Comparison of ENCODE assay signal across 1 cellular context in genomic region chr17:32894245-32894644, GRCh38.
TF ChIP-seq lines count a peak whose summit lies in the region.

No MANE protein-coding gene starts in this region.

TF ChIP-seq in HepG2, 621 proteins besides CTCF, POLR2A, EP300 and RAD21:
- no peak for TF ChIP-seq ZBTB34 (CRISPR knock-in tag; IDR thresholded peaks at IDR 0.05)
- no peak for TF ChIP-seq FOXO1 (CRISPR knock-in tag; IDR thresholded peaks at IDR 0.05)
- TF ChIP-seq NCOA1 (CRISPR knock-in tag; IDR thresholded peaks at IDR 0.05) = no peak
- TF ChIP-seq TBX2 (CRISPR knock-in tag; IDR thresholded peaks at IDR 0.05; ENCODE audit: borderline replicate concordance) = no peak
- no peak for TF ChIP-seq TRIM22 (IDR thresholded peaks at IDR 0.05)
- no peak for TF ChIP-seq ARNTL (CRISPR knock-in tag; IDR thresholded peaks at IDR 0.05)
- TF ChIP-seq ZNF496 (CRISPR knock-in tag; IDR thresholded peaks at IDR 0.05; ENCODE audit: insufficient replicate concordance) = no peak
- TF ChIP-seq YY1 (IDR thresholded peaks at IDR 0.05; ENCODE audit: insufficient read depth, insufficient replicate concordance, low read depth, low read length) = no peak
- TF ChIP-seq USF2 (IDR thresholded peaks at IDR 0.05; ENCODE audit: low read depth, low read length) = no peak
- TF ChIP-seq USF2 (CRISPR knock-in tag; IDR thresholded peaks at IDR 0.05; ENCODE audit: borderline replicate concordance) = no peak
- no peak for TF ChIP-seq HCFC1 (IDR thresholded peaks at IDR 0.05; ENCODE audit: low read depth, low read length)
- TF ChIP-seq ZNF121 (CRISPR knock-in tag; IDR thresholded peaks at IDR 0.05) = no peak
- no peak for TF ChIP-seq ZFY (CRISPR knock-in tag; IDR thresholded peaks at IDR 0.05)
- TF ChIP-seq SOX6 (IDR thresholded peaks at IDR 0.05) = no peak
- TF ChIP-seq SOX6 (CRISPR knock-in tag; IDR thresholded peaks at IDR 0.05) = no peak
- TF ChIP-seq PRMT3 (CRISPR knock-in tag; IDR thresholded peaks at IDR 0.05; ENCODE audit: borderline replicate concordance, low read depth) = no peak
- no peak for TF ChIP-seq EHMT2 (IDR thresholded peaks at IDR 0.05; ENCODE audit: borderline replicate concordance, low read depth, low read length)
- TF ChIP-seq GTF2F1 (IDR thresholded peaks at IDR 0.05; ENCODE audit: low read length) = no peak
- TF ChIP-seq PLSCR1 (CRISPR knock-in tag; IDR thresholded peaks at IDR 0.05; ENCODE audit: borderline replicate concordance) = no peak
- TF ChIP-seq PHF20 (CRISPR knock-in tag; IDR thresholded peaks at IDR 0.05) = no peak
- TF ChIP-seq YEATS4 (CRISPR knock-in tag; IDR thresholded peaks at IDR 0.05; ENCODE audit: borderline replicate concordance) = no peak
- TF ChIP-seq CREB1 (IDR thresholded peaks at IDR 0.05) = no peak
- no peak for TF ChIP-seq CREB1 (CRISPR knock-in tag; IDR thresholded peaks at IDR 0.05)
